In the genomic region with DNA sequence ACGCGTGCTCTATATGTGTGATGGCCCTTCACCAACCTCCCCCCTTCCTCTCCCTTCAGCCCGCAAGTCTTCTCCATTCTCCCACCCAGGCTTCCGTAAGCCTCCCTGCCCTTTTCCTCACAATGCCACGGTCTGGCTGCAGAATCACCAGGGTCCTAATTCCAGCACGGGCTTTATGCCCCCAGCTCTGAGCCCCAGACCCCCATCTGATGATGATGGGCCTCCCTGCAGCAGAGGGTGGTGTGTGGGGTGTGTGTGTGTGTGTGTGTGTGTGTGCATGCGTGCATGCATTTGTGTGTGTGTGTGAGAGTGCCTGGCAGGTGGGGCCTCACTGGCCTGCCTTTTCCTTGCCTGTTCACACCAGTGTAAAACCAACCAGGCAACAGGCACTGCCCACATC, we compare ENCODE assay signal across 21 cellular contexts.
DNase-seq lines count a peak whose midpoint lies in the region; ATAC-seq and TF ChIP-seq lines count a peak whose summit lies in the region.
"Had no signal": no experiment of that assay in that cellular context is flagged by ENCODE, and none has a peak within 500 bp of the region (broad histone marks: within the 10 kb centered on the region; RNA-seq: fewer than 3 reads in every experiment).

No MANE protein-coding gene starts in this region.

- intact Hi-C loops in natural killer cell (cut with micrococcal nuclease): no loop called here
- intact Hi-C loops in posterior vena cava (cut with DNase I): no loop called here
- intact Hi-C loops in CD4-positive, alpha-beta memory T cell (cut with micrococcal nuclease): no loop called here
- intact Hi-C loops in naive thymus-derived CD4-positive, alpha-beta T cell (cut with micrococcal nuclease): no loop called here

- no peak for ATAC-seq in natural killer cell treated with Interleukin-12 subunit alpha and Interleukin-12 subunit beta and Interleukin-15 and Interleukin-18, amount 100 ng/mL, for 72 hours
- ATAC-seq in natural killer cell: no peak
- no peak for ATAC-seq in naive thymus-derived CD4-positive, alpha-beta T cell

- H3K27me3 ChIP-seq in CD4-positive, alpha-beta memory T cell (ENCODE audit: insufficient read depth, low read length): no peaks in the 10 kb centered on the region
- no peaks in the 10 kb centered on the region for H3K27me3 ChIP-seq in naive thymus-derived CD4-positive, alpha-beta T cell (ENCODE audit: control insufficient read depth in 2 of 2, insufficient read depth in 2 of 2, low read length in 2 of 2)

- DNase-seq in natural killer cell treated with Interleukin-12 subunit alpha and Interleukin-12 subunit beta and Interleukin-15 and Interleukin-18, amount 100 ng/mL, for 72 hours (ENCODE audit: low spot score): peak; percentile 6
- DNase-seq in natural killer cell (no peak), islet precursor cell (peak; percentile 38), posterior vena cava (ENCODE audit: low spot score) (peak; percentile 45), DMS 273 (lab: John Stamatoyannopoulos, UW; ENCODE audit: unreplicated experiment) (no peak)
- DNase-seq in CD4-positive, alpha-beta memory T cell: no peak
- DNase-seq in naive thymus-derived CD4-positive, alpha-beta T cell: no peak
- DNase-seq: CD4-positive, alpha-beta T cell; DND-41; KBM-7; MM.1S; NCI-H1092; NCI-H146; NCI-H2029 treated with DMSO at 0.1 percent for 48 hours; NCI-H226; NCI-H510A treated with DMSO at 0.1 percent for 48 hours; NCI-H748 treated with DMSO at 0.1 percent for 48 hours; PC-9; RPMI8226; SHP77 treated with DMSO at 0.1 percent for 48 hours had no signal

- no peaks in the 10 kb centered on the region for H3K9me3 Mint-ChIP-seq in natural killer cell treated with Interleukin-12 subunit alpha and Interleukin-12 subunit beta and Interleukin-15 and Interleukin-18, amount 100 ng/mL, for 72 hours
- H3K9me3 Mint-ChIP-seq in natural killer cell: no peaks in the 10 kb centered on the region
- no peaks in the 10 kb centered on the region for H3K9me3 Mint-ChIP-seq in CD4-positive, alpha-beta memory T cell
- peaks cover 0 to 3% (median 0%) of the 10 kb centered on the region in 11 donors for H3K9me3 Mint-ChIP-seq in naive thymus-derived CD4-positive, alpha-beta T cell
- H3K9me3 Mint-ChIP-seq: CD4-positive, alpha-beta T cell had no signal

- no peak overlapping the region for H3K4me3 ChIP-seq in CD4-positive, alpha-beta memory T cell (ENCODE audit: low read length in 2 of 2)
- no peak overlapping the region for H3K4me3 ChIP-seq in naive thymus-derived CD4-positive, alpha-beta T cell (ENCODE audit: low read length)
- H3K4me3 ChIP-seq: PC-9 had no signal

- H3K27me3 Mint-ChIP-seq in natural killer cell treated with Interleukin-12 subunit alpha and Interleukin-12 subunit beta and Interleukin-15 and Interleukin-18, amount 100 ng/mL, for 72 hours: peaks cover 4 to 7% of the 10 kb centered on the region in 2 donors
- no peaks in the 10 kb centered on the region for H3K27me3 Mint-ChIP-seq in natural killer cell (ENCODE audit: low read depth in 2 of 2)
- H3K27me3 Mint-ChIP-seq in CD4-positive, alpha-beta memory T cell: peaks cover 0 to 3% of the 10 kb centered on the region in 2 donors
- H3K27me3 Mint-ChIP-seq in naive thymus-derived CD4-positive, alpha-beta T cell: peaks cover 0 to 5% (median 0%) of the 10 kb centered on the region in 5 donors
- H3K27me3 Mint-ChIP-seq: CD4-positive, alpha-beta T cell had no signal

- no peak overlapping the region for H3K27ac Mint-ChIP-seq in natural killer cell treated with Interleukin-12 subunit alpha and Interleukin-12 subunit beta and Interleukin-15 and Interleukin-18, amount 100 ng/mL, for 72 hours
- no peak overlapping the region for H3K27ac Mint-ChIP-seq in natural killer cell
- no peak overlapping the region for H3K27ac Mint-ChIP-seq in CD4-positive, alpha-beta memory T cell
- no peak overlapping the region for H3K27ac Mint-ChIP-seq in naive thymus-derived CD4-positive, alpha-beta T cell
- H3K27ac Mint-ChIP-seq: CD4-positive, alpha-beta T cell had no signal

- H3K4me1 Mint-ChIP-seq in natural killer cell treated with Interleukin-12 subunit alpha and Interleukin-12 subunit beta and Interleukin-15 and Interleukin-18, amount 100 ng/mL, for 72 hours (ENCODE audit: low read depth in 2 of 2): no peaks in the 10 kb centered on the region
- no peaks in the 10 kb centered on the region for H3K4me1 Mint-ChIP-seq in natural killer cell
- H3K4me1 Mint-ChIP-seq in CD4-positive, alpha-beta memory T cell: no peaks in the 10 kb centered on the region
- H3K4me1 Mint-ChIP-seq in naive thymus-derived CD4-positive, alpha-beta T cell: peaks cover 0 to 3% (median 0%) of the 10 kb centered on the region in 7 donors

- H3K9me3 ChIP-seq in CD4-positive, alpha-beta memory T cell (ENCODE audit: control insufficient read depth in 1 of 2, low read length in 2 of 2): no peaks in the 10 kb centered on the region
- no peaks in the 10 kb centered on the region for H3K9me3 ChIP-seq in naive thymus-derived CD4-positive, alpha-beta T cell (ENCODE audit: control insufficient read depth in 2 of 3, low read length in 3 of 3)
- H3K9me3 ChIP-seq: Caco-2 had no signal

- H3K36me3 Mint-ChIP-seq in natural killer cell treated with Interleukin-12 subunit alpha and Interleukin-12 subunit beta and Interleukin-15 and Interleukin-18, amount 100 ng/mL, for 72 hours: no peaks in the 10 kb centered on the region
- H3K36me3 Mint-ChIP-seq in natural killer cell: no peaks in the 10 kb centered on the region
- no peaks in the 10 kb centered on the region for H3K36me3 Mint-ChIP-seq in CD4-positive, alpha-beta memory T cell
- no peaks in the 10 kb centered on the region for H3K36me3 Mint-ChIP-seq in naive thymus-derived CD4-positive, alpha-beta T cell

- no peak for TF ChIP-seq CTCF in natural killer cell (IDR thresholded peaks at IDR 0.05)

- H3K4me1 ChIP-seq in CD4-positive, alpha-beta memory T cell (ENCODE audit: insufficient read depth, low read length): no peaks in the 10 kb centered on the region
- no peaks in the 10 kb centered on the region for H3K4me1 ChIP-seq in naive thymus-derived CD4-positive, alpha-beta T cell (ENCODE audit: control insufficient read depth in 2 of 2, insufficient read depth in 2 of 2, low read length in 2 of 2)
- H3K4me1 ChIP-seq: Caco-2 had no signal

- H3K4me3 Mint-ChIP-seq in natural killer cell treated with Interleukin-12 subunit alpha and Interleukin-12 subunit beta and Interleukin-15 and Interleukin-18, amount 100 ng/mL, for 72 hours: no peak overlapping the region
- no peak overlapping the region for H3K4me3 Mint-ChIP-seq in natural killer cell
- no peak overlapping the region for H3K4me3 Mint-ChIP-seq in CD4-positive, alpha-beta memory T cell
- H3K4me3 Mint-ChIP-seq in naive thymus-derived CD4-positive, alpha-beta T cell: no peak overlapping the region
- H3K4me3 Mint-ChIP-seq: CD4-positive, alpha-beta T cell had no signal

- POLR2A ChIA-PET in CD4-positive, alpha-beta memory T cell (lab: Charles Lee; ENCODE audit: partially characterized antibody): no interaction called here
- POLR2A ChIA-PET in naive thymus-derived CD4-positive, alpha-beta T cell (lab: Charles Lee): no interaction called here

- H3K27ac ChIP-seq in CD4-positive, alpha-beta memory T cell (ENCODE audit: low read depth, low read length): no peak overlapping the region
- H3K27ac ChIP-seq in naive thymus-derived CD4-positive, alpha-beta T cell (ENCODE audit: low read depth, low read length): no peak overlapping the region
- H3K27ac ChIP-seq: PC-9 had no signal

- H3K36me3 ChIP-seq in CD4-positive, alpha-beta memory T cell (ENCODE audit: insufficient read depth, low read length): no peaks in the 10 kb centered on the region
- no peaks in the 10 kb centered on the region for H3K36me3 ChIP-seq in naive thymus-derived CD4-positive, alpha-beta T cell (ENCODE audit: control insufficient read depth in 2 of 3, insufficient read depth in 3 of 3, low read length in 3 of 3)

- CTCF ChIA-PET in CD4-positive, alpha-beta memory T cell (lab: Charles Lee; ENCODE audit: partially characterized antibody): no interaction called here
- CTCF ChIA-PET in naive thymus-derived CD4-positive, alpha-beta T cell (lab: Charles Lee): no interaction called here

Comparison
In these comparisons a context has a peak if more than half of its experiments do, and no peak if none do; other contexts are left out.
1. DNase-seq: peak in natural killer cell treated with Interleukin-12 subunit alpha and Interleukin-12 subunit beta and Interleukin-15 and Interleukin-18, amount 100 ng/mL, for 72 hours (single experiment), islet precursor cell (single experiment) and posterior vena cava (single experiment); none in natural killer cell (single experiment), CD4-positive, alpha-beta memory T cell (0 of 5), naive thymus-derived CD4-positive, alpha-beta T cell (0 of 9) and DMS 273 (single experiment).